Comparison of ENCODE assay signal across 29 cellular contexts in the genomic region with DNA sequence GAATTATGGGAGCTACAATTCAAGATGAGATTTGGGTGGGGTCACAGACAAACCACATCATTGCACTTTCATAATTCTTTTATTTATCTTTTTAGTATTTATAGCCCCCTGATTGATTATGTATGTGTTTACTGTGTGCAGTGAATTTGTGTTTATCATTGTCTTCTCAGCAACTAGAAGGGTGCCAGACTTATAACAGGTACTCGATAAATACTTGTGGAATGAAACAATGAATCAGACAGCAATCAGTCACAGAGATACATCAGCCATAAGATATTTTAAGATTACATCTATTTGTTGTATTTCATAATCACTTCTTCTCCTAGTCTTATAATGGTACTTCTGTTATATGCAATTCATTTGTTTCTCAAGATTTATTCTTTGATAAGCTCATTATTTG.
"Had no signal": no experiment of that assay in that cellular context is flagged by ENCODE, and none has a peak within 500 bp of the region (broad histone marks: within the 10 kb centered on the region; RNA-seq: fewer than 3 reads in every experiment).

No MANE protein-coding gene starts in this region.

- H3K36me3 ChIP-seq: gastroesophageal sphincter, heart left ventricle, neutrophil, pancreas, right lobe of liver, suprapubic skin, transverse colon, upper lobe of right lung, uterus had no signal

- FAIRE-seq: kidney, pancreas, small intestine had no signal

- H3K27ac ChIP-seq: epithelial cell of prostate, foreskin keratinocyte, gastroesophageal sphincter, hepatocyte, neutrophil, pancreas, right lobe of liver, suprapubic skin, transverse colon, upper lobe of right lung, uterus had no signal

- H3K4me2 ChIP-seq: hepatocyte had no signal

- H3K9me3 ChIP-seq: gastroesophageal sphincter, heart left ventricle, mucosa of descending colon, neutrophil, pancreas, right lobe of liver, suprapubic skin, transverse colon, upper lobe of right lung, uterus had no signal

- ATAC-seq: esophagus mucosa; foreskin keratinocyte; gastroesophageal sphincter; heart left ventricle; left lobe of liver; mucosa of descending colon; natural killer cell treated with Interleukin-12 subunit alpha and Interleukin-12 subunit beta and Interleukin-15 and Interleukin-18, amount 100 ng/mL, for 72 hours; pancreas; right lobe of liver; stimulated activated naive CD8-positive, alpha-beta T cell treated with anti-CD3 and anti-CD28 coated beads, Interleukin-15, amount 100 ng/mL, for 72 hours; upper lobe of right lung had no signal

- H3K27me3 ChIP-seq: dorsolateral prefrontal cortex, foreskin keratinocyte, gastroesophageal sphincter, heart left ventricle, hepatocyte, neutrophil, pancreas, right lobe of liver, suprapubic skin, transverse colon, upper lobe of right lung, uterus had no signal

- H2AFZ ChIP-seq: hepatocyte had no signal

- DNase-seq: dorsolateral prefrontal cortex; effector CD4-positive, alpha-beta T cell; foreskin keratinocyte; heart left ventricle; kidney; mesenchymal stem cell; mucosa of descending colon; naive B cell; pancreas; right lobe of liver; small intestine; stimulated activated CD4-positive, alpha-beta T cell treated with anti-CD3 and anti-CD28 coated beads, Interleukin-12 subunit alpha, Interleukin-12 subunit beta, amount 100 ng/mL, for 4 hours; stimulated activated CD4-positive, alpha-beta T cell treated with anti-CD3 and anti-CD28 coated beads, Interleukin-1b, Interleukin-23, amount 100 ng/mL, for 48 hours; stimulated activated CD4-positive, alpha-beta T cell treated with anti-CD3 and anti-CD28 coated beads, Interleukin-4, amount 100 ng/mL, for 1 hour; stimulated activated CD8-positive, alpha-beta memory T cell treated with anti-CD3 and anti-CD28 coated beads, Interleukin-4, amount 100 ng/mL, for 48 hours; stimulated activated naive CD4-positive, alpha-beta T cell; stimulated activated naive CD8-positive, alpha-beta T cell treated with anti-CD3 and anti-CD28 coated beads, Interleukin-15, amount 100 ng/mL, for 72 hours; transverse colon; upper lobe of right lung; uterus had no signal

- H3K4me1 ChIP-seq: gastroesophageal sphincter, pancreas, right lobe of liver, suprapubic skin, uterus had no signal

- H3K4me3 ChIP-seq: gastroesophageal sphincter, heart left ventricle, hepatocyte, lung, mucosa of descending colon, pancreas, right lobe of liver, suprapubic skin, transverse colon, upper lobe of right lung, uterus had no signal
